Comparison of ENCODE assay signal across 22 cellular contexts in genomic region chr3:182094321-182094720, GRCh38.
DNase-seq lines count a peak whose midpoint lies in the region; ATAC-seq, FAIRE-seq and TF ChIP-seq lines count a peak whose summit lies in the region.
"Had no signal": no experiment of that assay in that cellular context is flagged by ENCODE, and none has a peak within 500 bp of the region (broad histone marks: within the 10 kb centered on the region; RNA-seq: fewer than 3 reads in every experiment).

No MANE protein-coding gene starts in this region.

- H3K36me3 ChIP-seq in HepG2 (replicated peaks in 1 of 2; ENCODE audit: control insufficient read depth in 1 of 2, insufficient read depth in 2 of 2, low read length in 2 of 2), result no peaks in the 10 kb centered on the region
- no peaks in the 10 kb centered on the region for H3K36me3 ChIP-seq in right lobe of liver
- H3K36me3 ChIP-seq in OCI-LY7 (ENCODE audit: insufficient read depth, low read length), result no peaks in the 10 kb centered on the region; the same call in 1 of the 2 replicates
- no peaks in the 10 kb centered on the region for H3K36me3 ChIP-seq in trophoblast cell (ENCODE audit: control insufficient read depth in 1 of 2, insufficient read depth in 2 of 2, low read length in 2 of 2)
- H3K36me3 ChIP-seq: BLaER1 treated with 17β-estradiol and CSF1 and Interleukin-3, amounts not matched to agents 10 nM and 100 nM had no signal

- no peaks in the 10 kb centered on the region for H3K9me3 ChIP-seq in HepG2 (ENCODE audit: low read length)
- H3K9me3 ChIP-seq in right lobe of liver, result no peaks in the 10 kb centered on the region
- peaks cover 10% of the 10 kb centered on the region; the same call in 1 of the 2 replicates for H3K9me3 ChIP-seq in OCI-LY7 (ENCODE audit: low read length)
- H3K9me3 ChIP-seq in trophoblast cell (ENCODE audit: insufficient read depth, low read depth, low read length), result no peaks in the 10 kb centered on the region
- H3K9me3 ChIP-seq: A549, Caco-2 had no signal

- intact Hi-C loops in HepG2 (cut with micrococcal nuclease; ENCODE audit: unreplicated experiment), result no loop called here
- intact Hi-C loops in right lobe of liver (cut with DNase I), result no loop called here
- intact Hi-C loops in OCI-LY7 (cut with micrococcal nuclease; ENCODE audit: unreplicated experiment), result no loop called here

- TF ChIP-seq CTCF in HepG2 (CRISPR knock-in tag; IDR thresholded peaks at IDR 0.05), result no peak
- no peak for TF ChIP-seq CTCF in right lobe of liver (IDR thresholded peaks at IDR 0.05)
- TF ChIP-seq CTCF in OCI-LY7 (conservative IDR thresholded peaks at IDR 0.05; ENCODE audit: low read length), result no peak

- H4K20me1 ChIP-seq in HepG2 (ENCODE audit: insufficient read depth, low read length), result no peaks in the 10 kb centered on the region
- H4K20me1 ChIP-seq in OCI-LY7 (ENCODE audit: insufficient read depth, low read length), result no peaks in the 10 kb centered on the region
- H4K20me1 ChIP-seq: BLaER1 treated with 17β-estradiol and CSF1 and Interleukin-3, amounts not matched to agents 10 nM and 100 nM had no signal

- CTCF ChIA-PET in HepG2 (lab: Yijun Ruan, JAX; ENCODE audit: low intra/inter-chr PET ratio, low total read pairs) (no interaction called here), OCI-LY7 (lab: Charles Lee; ENCODE audit: unreplicated experiment) (no interaction called here)

- no peak overlapping the region for H4K91ac ChIP-seq in trophoblast cell (ENCODE audit: low read depth, low read length)

- FAIRE-seq in HepG2 (lab: Jason Lieb, UNC), result no peak
- FAIRE-seq: A549, D721Med, G401.6, GM12891, GM19239 had no signal

- H2AFZ ChIP-seq in HepG2 (ENCODE audit: low read length) (no peak overlapping the region), OCI-LY7 (ENCODE audit: low read length) (peak overlapping the region; percentile 3; the same call in 1 of the 2 replicates), trophoblast cell (ENCODE audit: insufficient read depth, low read length, poor library complexity) (no peak overlapping the region)

- H3K9me2 ChIP-seq in OCI-LY7 (ENCODE audit: insufficient read depth, low read length), result no peaks in the 10 kb centered on the region

- ATAC-seq in HepG2 (no peak), right lobe of liver (no peak)
- ATAC-seq: A549; CD8-positive, alpha-beta T cell had no signal

- 0% methylated on average over 4 of the region's 4 CpGs for WGBS in HepG2 (ENCODE audit: low lambda C conversion rate)
- WGBS in right lobe of liver (ENCODE audit: insufficient coverage, low coverage, low lambda C conversion rate, missing lambda C conversion rate), result 63% methylated on average over 4 of the region's 4 CpGs
- 100% methylated on average over 1 of the region's 4 CpGs for WGBS in trophoblast cell (ENCODE audit: extremely low coverage, insufficient coverage, insufficient read length)

- H3K23ac ChIP-seq in trophoblast cell (ENCODE audit: low read length), result no peak overlapping the region

- no peak overlapping the region for H2BK12ac ChIP-seq in trophoblast cell (ENCODE audit: low read length)

- no peaks in the 10 kb centered on the region for H3K27me3 ChIP-seq in HepG2 (ENCODE audit: control insufficient read depth in 1 of 2, insufficient read depth in 2 of 2, low read length in 2 of 2)
- no peaks in the 10 kb centered on the region for H3K27me3 ChIP-seq in right lobe of liver
- H3K27me3 ChIP-seq in trophoblast cell (ENCODE audit: insufficient read depth, low read length), result no peaks in the 10 kb centered on the region
- H3K27me3 ChIP-seq: BLaER1 treated with 17β-estradiol and CSF1 and Interleukin-3, amounts not matched to agents 10 nM and 100 nM had no signal

- no peak overlapping the region for H3K14ac ChIP-seq in trophoblast cell (ENCODE audit: low read length)

- no peak overlapping the region for H3K9ac ChIP-seq in HepG2 (ENCODE audit: insufficient read depth, low read depth, low read length)
- no peak overlapping the region for H3K9ac ChIP-seq in trophoblast cell (ENCODE audit: low read length)
- H3K9ac ChIP-seq: BLaER1 treated with 17β-estradiol and CSF1 and Interleukin-3, amounts not matched to agents 10 nM and 100 nM had no signal

- BruUV-seq in HepG2 (replicated peaks; lab: Mats Ljungman, UMichigan), result no TSS peak
- no TSS peak for BruUV-seq in OCI-LY7 (replicated peaks; lab: Mats Ljungman, UMichigan)

- no peak overlapping the region for H3K18ac ChIP-seq in trophoblast cell (ENCODE audit: low read length)

- H3K79me1 ChIP-seq in trophoblast cell (ENCODE audit: low read length), result no peaks in the 10 kb centered on the region

- no peaks in the 10 kb centered on the region for H3K79me2 ChIP-seq in HepG2 (ENCODE audit: insufficient read depth, low read length)
- H3K79me2 ChIP-seq in OCI-LY7 (ENCODE audit: insufficient read depth, low read depth, low read length), result no peaks in the 10 kb centered on the region
- no peaks in the 10 kb centered on the region for H3K79me2 ChIP-seq in trophoblast cell (ENCODE audit: control insufficient read depth, insufficient read depth, low read length, poor library complexity)

- H3K4me3 ChIP-seq in HepG2 (replicated peaks in 1 of 3; ENCODE audit: insufficient read depth in 1 of 3, low read depth in 2 of 3, low read length in 3 of 3), result no peak overlapping the region
- H3K4me3 ChIP-seq in right lobe of liver, result no peak overlapping the region
- H3K4me3 ChIP-seq in OCI-LY7 (ENCODE audit: low read depth, low read length, poor library complexity, severe bottlenecking), result no peak overlapping the region
- H3K4me3 ChIP-seq in trophoblast cell (ENCODE audit: low read depth, low read length), result no peak overlapping the region
- H3K4me3 ChIP-seq: A549; BLaER1 treated with 17β-estradiol and CSF1 and Interleukin-3, amounts not matched to agents 10 nM and 100 nM had no signal

- H2BK120ac ChIP-seq in trophoblast cell (ENCODE audit: insufficient read depth, low read length, poor library complexity), result no peak overlapping the region

- no peaks in the 10 kb centered on the region for H3K4me1 ChIP-seq in HepG2 (ENCODE audit: insufficient read depth, low read length)
- H3K4me1 ChIP-seq in right lobe of liver, result no peaks in the 10 kb centered on the region
- peaks cover 18% of the 10 kb centered on the region for H3K4me1 ChIP-seq in OCI-LY7 (ENCODE audit: insufficient read depth, low read length, poor library complexity, severe bottlenecking)
- H3K4me1 ChIP-seq in trophoblast cell (ENCODE audit: control insufficient read depth in 1 of 2, insufficient read depth in 2 of 2, low read length in 2 of 2), result no peaks in the 10 kb centered on the region
- H3K4me1 ChIP-seq: Caco-2 had no signal

- POLR2A ChIA-PET in HepG2 (lab: Yijun Ruan, JAX), result no interaction called here
- POLR2A ChIA-PET in OCI-LY7 (lab: Charles Lee), result no interaction called here

- no peak for TF ChIP-seq EP300 in HepG2 (IDR thresholded peaks at IDR 0.05; ENCODE audit: low read depth in 2 of 2, low read length in 2 of 2)
- TF ChIP-seq EP300 in HepG2 (CRISPR knock-in tag; IDR thresholded peaks at IDR 0.05; ENCODE audit: borderline replicate concordance), result no peak

- TF ChIP-seq RAD21 in HepG2 (CRISPR knock-in tag; IDR thresholded peaks at IDR 0.05), result no peak

- H3K27ac ChIP-seq in HepG2 (ENCODE audit: extremely low read length, insufficient read depth, low read length) (no peak overlapping the region), right lobe of liver (no peak overlapping the region), OCI-LY7 (ENCODE audit: low read depth, low read length, poor library complexity, severe bottlenecking) (no peak overlapping the region), trophoblast cell (ENCODE audit: low read depth, low read length) (no peak overlapping the region)
- H3K27ac ChIP-seq: 22Rv1; A549; BLaER1 treated with 17β-estradiol and CSF1 and Interleukin-3, amounts not matched to agents 10 nM and 100 nM; C4-2B had no signal

- in situ Hi-C loops in HepG2 (cut with HindIII; ENCODE audit: extremely low pct_ligation_motif_present, low pct_unique_long_range_greater_than_20kb), result no loop called here

- H4K8ac ChIP-seq in trophoblast cell (ENCODE audit: low read depth, low read length), result no peak overlapping the region

- no peak overlapping the region for H3K4ac ChIP-seq in trophoblast cell (ENCODE audit: low read depth, low read length)

- H4K12ac ChIP-seq in trophoblast cell (ENCODE audit: low read depth, low read length), result no peak overlapping the region

- no peak for TF ChIP-seq POLR2A in HepG2 (IDR thresholded peaks at IDR 0.05; ENCODE audit: insufficient read depth in 1 of 2, low read depth in 2 of 2, low read length in 2 of 2)
- no peak for TF ChIP-seq POLR2A in right lobe of liver (IDR thresholded peaks at IDR 0.05)

- H3K4me2 ChIP-seq in HepG2 (ENCODE audit: low read depth, low read length), result no peak overlapping the region
- no peak overlapping the region for H3K4me2 ChIP-seq in OCI-LY7 (ENCODE audit: low read length)
- H3K4me2 ChIP-seq in trophoblast cell (ENCODE audit: low read length), result no peak overlapping the region
- H3K4me2 ChIP-seq: A549 had no signal

- H2BK5ac ChIP-seq in trophoblast cell (ENCODE audit: low read depth, low read length, poor library complexity), result no peak overlapping the region

- no peak overlapping the region for H2AK5ac ChIP-seq in trophoblast cell (ENCODE audit: low read length)

- DNase-seq in HepG2 (ENCODE audit: low spot score) (no peak), right lobe of liver (no peak), OCI-LY7 (ENCODE audit: low spot score) (no peak), trophoblast cell (peak; percentile 75 to 86), putamen (ENCODE audit: low spot score) (no peak)
- no peak for DNase-seq in stimulated activated CD4-positive, alpha-beta T cell treated with anti-CD3 and anti-CD28 coated beads, Interleukin-4, amount 100 ng/mL, for 1 hour
- DNase-seq in activated CD8-positive, alpha-beta memory T cell treated with anti-CD3 and anti-CD28 coated beads for 24 hours, result no peak
- DNase-seq: AML-193; Caco-2; Calu3; CD4-positive, alpha-beta T cell; CD8-positive, alpha-beta T cell; DMS79 treated with DMSO at 0.1 percent for 48 hours; GF-D8 had no signal

TF ChIP-seq in HepG2, 621 proteins besides CTCF, POLR2A, EP300 and RAD21 (continues in another document):
- no peak for TF ChIP-seq NR3C1 (CRISPR knock-in tag; IDR thresholded peaks at IDR 0.05)
- TF ChIP-seq CREB1 (IDR thresholded peaks at IDR 0.05), result 0 out of 2 replicates have a peak, but pooled peaks have one; percentile 12
- TF ChIP-seq CREB1 (CRISPR knock-in tag; IDR thresholded peaks at IDR 0.05), result no peak
- no peak for TF ChIP-seq KMT2B (CRISPR knock-in tag; IDR thresholded peaks at IDR 0.05)

Comparison
In these comparisons a context has a peak if more than half of its experiments do, and no peak if none do; other contexts are left out.
1. DNase-seq: peak in trophoblast cell (2 of 2); none in HepG2 (single experiment), right lobe of liver (0 of 3), OCI-LY7 (single experiment), stimulated activated CD4-positive, alpha-beta T cell treated with anti-CD3 and anti-CD28 coated beads, Interleukin-4, amount 100 ng/mL, for 1 hour (single experiment), activated CD8-positive, alpha-beta memory T cell treated with anti-CD3 and anti-CD28 coated beads for 24 hours (single experiment) and putamen (single experiment).